Comparison of ENCODE assay signal across 8 cellular contexts in genomic region chr15:74434260-74434915, GRCh38. TPM values are rescaled to one million over a fixed set of nuclear protein-coding genes. Genes with fewer than 3 reads are reported as not detected.
DNase-seq lines count a peak whose midpoint lies in the region; TF ChIP-seq lines count a peak whose summit lies in the region.

No MANE protein-coding gene starts in this region.

- H2AFZ ChIP-seq in OCI-LY3 (ENCODE audit: low read depth, low read length) (no peak overlapping the region), parathyroid adenoma (peak overlapping the region; percentile 52)

- TF ChIP-seq POLR2A in thyroid gland (IDR thresholded peaks at IDR 0.05): no peak

- DNase-seq in NCI-H510A treated with DMSO at 0.1 percent for 48 hours (lab: John Stamatoyannopoulos, UW) (no peak), SHP77 treated with DMSO at 0.1 percent for 48 hours (lab: John Stamatoyannopoulos, UW) (no peak), thyroid gland (no peak)
- no peak for DNase-seq in stimulated activated naive CD4-positive, alpha-beta T cell (lab: John Stamatoyannopoulos, UW)

- no peaks in the 10 kb centered on the region for H3K27me3 ChIP-seq in OCI-LY3 (ENCODE audit: low read depth, low read length)
- H3K27me3 ChIP-seq in esophagus (ENCODE audit: control insufficient read depth in 1 of 2, insufficient read depth in 2 of 2, low read length in 2 of 2): peaks cover 0 to 5% of the 10 kb centered on the region in 2 donors
- no peaks in the 10 kb centered on the region for H3K27me3 ChIP-seq in parathyroid adenoma (ENCODE audit: control insufficient read depth, insufficient read depth, low read length)
- H3K27me3 ChIP-seq in thyroid gland: no peaks in the 10 kb centered on the region

- H3K27ac ChIP-seq in OCI-LY3 (ENCODE audit: low read length): peak overlapping the region; percentile 88
- H3K27ac ChIP-seq in esophagus (ENCODE audit: low read depth in 2 of 2, low read length in 1 of 2): peak overlapping the region; percentile 58 to 75
- H3K27ac ChIP-seq in parathyroid adenoma: peak overlapping the region; percentile 89
- no peak overlapping the region for H3K27ac ChIP-seq in thyroid gland

- H4K20me1 ChIP-seq in OCI-LY3 (ENCODE audit: insufficient read depth, low read length): peaks cover 35% of the 10 kb centered on the region

- H3K4me3 ChIP-seq in GM12875 (ENCODE audit: low read depth, low read length): peak overlapping the region; percentile 98
- peak overlapping the region; percentile 73 for H3K4me3 ChIP-seq in OCI-LY3 (ENCODE audit: low read length)
- peak overlapping the region; percentile 38 to 67 for H3K4me3 ChIP-seq in esophagus (ENCODE audit: low read depth in 1 of 2, low read length in 2 of 2)
- H3K4me3 ChIP-seq in parathyroid adenoma (ENCODE audit: low read depth, low read length): peak overlapping the region; percentile 49
- peak overlapping the region in 1 of 3 donors; percentile 56 for H3K4me3 ChIP-seq in thyroid gland (replicated peaks in 1 of 3)

- H3K79me2 ChIP-seq in OCI-LY3 (ENCODE audit: low read length) (peaks cover 70% of the 10 kb centered on the region), parathyroid adenoma (peaks cover 3% of the 10 kb centered on the region)

- peak overlapping the region; percentile 94 for H3K4me2 ChIP-seq in OCI-LY3 (ENCODE audit: low read length)
- H3K4me2 ChIP-seq in parathyroid adenoma (ENCODE audit: low read length): peak overlapping the region; percentile 87

- 64% methylated on average over 12 of the region's 12 CpGs for WGBS in esophagus, 2 donors
- WGBS in thyroid gland, 2 donors: 53 to 76% methylated on average over 6 to 12 of the region's 12 CpGs

- H3K9me3 ChIP-seq in OCI-LY3 (ENCODE audit: insufficient read depth, low read length) (no peaks in the 10 kb centered on the region), esophagus (ENCODE audit: control insufficient read depth in 2 of 2, insufficient read depth in 1 of 2, low read depth in 1 of 2, low read length in 1 of 2) (no peaks in the 10 kb centered on the region), parathyroid adenoma (ENCODE audit: control insufficient read depth, low read length) (no peaks in the 10 kb centered on the region), thyroid gland (no peaks in the 10 kb centered on the region)

- H3K36me3 ChIP-seq in OCI-LY3 (replicated peaks; ENCODE audit: low read depth, low read length): peaks cover 41% of the 10 kb centered on the region
- no peaks in the 10 kb centered on the region for H3K36me3 ChIP-seq in esophagus (ENCODE audit: control insufficient read depth in 2 of 2, insufficient read depth in 2 of 2, low read length in 1 of 2)
- H3K36me3 ChIP-seq in parathyroid adenoma (ENCODE audit: control insufficient read depth, insufficient read depth, low read length): no peaks in the 10 kb centered on the region
- H3K36me3 ChIP-seq in thyroid gland: no peaks in the 10 kb centered on the region

- peak overlapping the region; percentile 90 for H3K9ac ChIP-seq in OCI-LY3 (ENCODE audit: low read length)
- no peak overlapping the region for H3K9ac ChIP-seq in parathyroid adenoma

- no peak for TF ChIP-seq CTCF in GM12875 (IDR thresholded peaks at IDR 0.05; ENCODE audit: borderline replicate concordance, insufficient read depth, low read depth, low read length)
- no peak for TF ChIP-seq CTCF in OCI-LY3 (IDR thresholded peaks at IDR 0.05; ENCODE audit: low read depth, low read length)
- no peak for TF ChIP-seq CTCF in parathyroid adenoma (IDR thresholded peaks at IDR 0.05)
- no peak for TF ChIP-seq CTCF in thyroid gland (IDR thresholded peaks at IDR 0.05)

- intact Hi-C loops in thyroid gland (cut with DNase I): no loop called here

- H3K4me1 ChIP-seq in OCI-LY3 (ENCODE audit: low read length): peaks cover 70% of the 10 kb centered on the region
- H3K4me1 ChIP-seq in esophagus (ENCODE audit: control insufficient read depth in 2 of 2, insufficient read depth in 2 of 2, low read length in 1 of 2): peaks cover 5% of the 10 kb centered on the region in 2 donors
- peaks cover 15% of the 10 kb centered on the region for H3K4me1 ChIP-seq in parathyroid adenoma
- H3K4me1 ChIP-seq in thyroid gland: peaks cover 0 to 17% of the 10 kb centered on the region in 2 donors

RNA-seq across cellular contexts. Expression of gene SEMA7A, which starts 0.6 kb away (rescaled TPM):
- 1 to 10 TPM; 2.2 to 9.6 TPM for polyA plus RNA-seq in esophagus
- 1 to 10 TPM in 3 of 4 donors, under 1 TPM in 1; 0.29 to 2.0 (median 1.6) TPM for total RNA-seq in thyroid gland

RNA-seq across cellular contexts. Expression of gene UBL7, which starts 26.6 kb away (rescaled TPM):
- 10 to 100 TPM; 19.0 to 30.0 TPM for polyA plus RNA-seq in esophagus
- 100 to 1,000 TPM in 1 of 4 donors, 10 to 100 TPM in 3; 60.3 to 103 (median 69.6) TPM for total RNA-seq in thyroid gland

Comparison
In these comparisons a context has a peak if more than half of its experiments do, and no peak if none do; other contexts are left out.
1. H3K27ac ChIP-seq: peak in OCI-LY3 (single experiment), esophagus (2 of 2) and parathyroid adenoma (single experiment); none in thyroid gland (0 of 3).